23 cellular contexts compared by ENCODE assay signal in genomic region chr5:125654392-125654791, GRCh38.
"Had no signal": no experiment of that assay in that cellular context is flagged by ENCODE, and none has a peak within 500 bp of the region (broad histone marks: within the 10 kb centered on the region; RNA-seq: fewer than 3 reads in every experiment).

No MANE protein-coding gene starts in this region.

- H3K27me3 Mint-ChIP-seq: activated CD4-positive, alpha-beta T cell treated with anti-CD3 and anti-CD28 coated beads for 36 hours; activated T-cell treated with anti-CD3 and anti-CD28 coated beads, Interleukin-2, amount 50 U/mL, for 24 hours; activated T-helper 17 cell treated with anti-CD3 and anti-CD28 coated beads, Interleukin-2, amount 50 U/mL, for 72 hours; natural killer cell treated with Interleukin-12 subunit alpha and Interleukin-12 subunit beta and Interleukin-15 and Interleukin-18, amount 100 ng/mL, for 72 hours; stimulated activated naive CD8-positive, alpha-beta T cell treated with anti-CD3 and anti-CD28 coated beads, Interleukin-15, Interleukin-2, amounts not matched to agents 100 ng/mL and 50 ng/mL, for 24 hours had no signal

- H3K36me3 Mint-ChIP-seq: activated naive CD4-positive, alpha-beta T cell treated with anti-CD3 and anti-CD28 coated beads, Interleukin-2, amount 50 U/mL, for 72 hours; brain; memory B cell; natural killer cell treated with Interleukin-12 subunit alpha and Interleukin-12 subunit beta and Interleukin-15 and Interleukin-18, amount 100 ng/mL, for 72 hours had no signal

- H3K27ac ChIP-seq: esophagus muscularis mucosa, right lobe of liver, skin epidermis, tibial artery had no signal

- H3K27ac Mint-ChIP-seq: activated B cell treated with CpG ODN at 0.5 μM for 24 hours; activated CD4-positive, alpha-beta T cell treated with anti-CD3 and anti-CD28 coated beads for 36 hours; activated naive CD4-positive, alpha-beta T cell treated with anti-CD3 and anti-CD28 coated beads, Interleukin-2, amount 50 U/mL, for 72 hours; activated T-cell treated with anti-CD3 and anti-CD28 coated beads, Interleukin-2, amount 50 U/mL, for 24 hours; activated T-helper 17 cell treated with anti-CD3 and anti-CD28 coated beads, Interleukin-2, amount 50 U/mL, for 72 hours; memory B cell; natural killer cell treated with Interleukin-12 subunit alpha and Interleukin-12 subunit beta and Interleukin-15 and Interleukin-18, amount 100 ng/mL, for 72 hours; stimulated activated naive CD8-positive, alpha-beta T cell treated with anti-CD3 and anti-CD28 coated beads, Interleukin-15, Interleukin-2, amounts not matched to agents 100 ng/mL and 50 ng/mL, for 24 hours had no signal

- ATAC-seq: activated CD4-positive, alpha-beta T cell treated with anti-CD3 and anti-CD28 coated beads for 36 hours; activated naive CD4-positive, alpha-beta T cell treated with anti-CD3 and anti-CD28 coated beads, Interleukin-2, amount 50 U/mL, for 72 hours; activated T-helper 17 cell treated with anti-CD3 and anti-CD28 coated beads, Interleukin-2, amount 50 U/mL, for 72 hours; natural killer cell treated with Interleukin-12 subunit alpha and Interleukin-12 subunit beta and Interleukin-15 and Interleukin-18, amount 100 ng/mL, for 72 hours; right lobe of liver had no signal

- H3K4me3 Mint-ChIP-seq: activated B cell treated with CpG ODN at 0.5 μM for 24 hours; activated CD4-positive, alpha-beta T cell treated with anti-CD3 and anti-CD28 coated beads for 36 hours; activated T-cell treated with anti-CD3 and anti-CD28 coated beads, Interleukin-2, amount 50 U/mL, for 24 hours; activated T-helper 17 cell treated with anti-CD3 and anti-CD28 coated beads, Interleukin-2, amount 50 U/mL, for 72 hours; memory B cell; natural killer cell treated with Interleukin-12 subunit alpha and Interleukin-12 subunit beta and Interleukin-15 and Interleukin-18, amount 100 ng/mL, for 72 hours; stimulated activated naive CD8-positive, alpha-beta T cell treated with anti-CD3 and anti-CD28 coated beads, Interleukin-15, Interleukin-2, amounts not matched to agents 100 ng/mL and 50 ng/mL, for 24 hours had no signal

- H3K9me3 ChIP-seq: esophagus muscularis mucosa, right lobe of liver, tibial artery had no signal

- DNase-seq: activated B cell treated with CpG ODN at 0.5 μM for 24 hours; activated CD4-positive, alpha-beta T cell treated with anti-CD3 and anti-CD28 coated beads for 36 hours; activated CD4-positive, alpha-beta T cell treated with anti-CD3 and anti-CD28 coated beads, Interleukin-2, amount 50 U/mL, for 4 hours; activated CD8-positive, alpha-beta memory T cell treated with anti-CD3 and anti-CD28 coated beads for 24 hours; activated CD8-positive, alpha-beta memory T cell treated with anti-CD3 and anti-CD28 coated beads, Interleukin-2, amount 50 U/mL, for 4 hours; activated T-cell treated with anti-CD3 and anti-CD28 coated beads, Interleukin-2, amount 50 U/mL, for 24 hours; aorta; caudate nucleus; effector memory CD4-positive, alpha-beta T cell; nucleus accumbens; right lobe of liver; stimulated activated CD4-positive, alpha-beta T cell treated with anti-CD3 and anti-CD28 coated beads, Interleukin-1b, Interleukin-23, amount 100 ng/mL, for 48 hours; substantia nigra; T-helper 9 cell; tibial artery had no signal

- H3K9me3 Mint-ChIP-seq: activated B cell treated with CpG ODN at 0.5 μM for 24 hours, memory B cell had no signal

- H3K27me3 ChIP-seq: esophagus muscularis mucosa, right lobe of liver, tibial artery had no signal

- H3K4me1 Mint-ChIP-seq: activated B cell treated with CpG ODN at 0.5 μM for 24 hours; activated CD4-positive, alpha-beta T cell treated with anti-CD3 and anti-CD28 coated beads for 36 hours; activated T-helper 17 cell treated with anti-CD3 and anti-CD28 coated beads, Interleukin-2, amount 50 U/mL, for 72 hours; memory B cell had no signal

- H3K4me3 ChIP-seq: esophagus muscularis mucosa, right lobe of liver, skin epidermis, tibial artery had no signal

- H3K4me1 ChIP-seq: right lobe of liver had no signal

- H3K36me3 ChIP-seq: esophagus muscularis mucosa, right lobe of liver, tibial artery had no signal
